17 cellular contexts compared by ENCODE assay signal in genomic region chr16:87303962-87304521, GRCh38. TPM values are rescaled to one million over a fixed set of nuclear protein-coding genes. Genes with fewer than 3 reads are reported as not detected.
DNase-seq lines count a peak whose midpoint lies in the region; ATAC-seq and TF ChIP-seq lines count a peak whose summit lies in the region.
"Had no signal": no experiment of that assay in that cellular context is flagged by ENCODE, and none has a peak within 500 bp of the region (broad histone marks: within the 10 kb centered on the region; RNA-seq: fewer than 3 reads in every experiment).

No MANE protein-coding gene starts in this region.

- H3K9me3 Mint-ChIP-seq in activated CD8-positive, alpha-beta memory T cell treated with anti-CD3 and anti-CD28 coated beads, Interleukin-2, amount 10 ng/mL, durations not matched to agents 7 days and 5 days (ENCODE audit: low read depth) = peaks cover 3% of the 10 kb centered on the region
- H3K9me3 Mint-ChIP-seq: CD8-positive, alpha-beta T cell had no signal

- H2BK5ac ChIP-seq in neuronal stem cell (ENCODE audit: low read length) = no peak overlapping the region

- H2AFZ ChIP-seq in DND-41 (ENCODE audit: low read depth, low read length) (peak overlapping the region; percentile 66; the same call in 1 of the 2 replicates), neuronal stem cell (ENCODE audit: low read length) (no peak overlapping the region)
- H2AFZ ChIP-seq: GM23338 had no signal

- no peak overlapping the region for H2BK120ac ChIP-seq in neuronal stem cell (ENCODE audit: low read depth, low read length)

- H3K79me1 ChIP-seq in neuronal stem cell (ENCODE audit: low read depth, low read length) = no peaks in the 10 kb centered on the region

- no peaks in the 10 kb centered on the region for H3K27me3 Mint-ChIP-seq in activated CD8-positive, alpha-beta memory T cell treated with anti-CD3 and anti-CD28 coated beads, Interleukin-2, amount 10 ng/mL, durations not matched to agents 7 days and 5 days

- H3K27ac Mint-ChIP-seq in activated CD8-positive, alpha-beta memory T cell treated with anti-CD3 and anti-CD28 coated beads, Interleukin-2, amount 10 ng/mL, durations not matched to agents 7 days and 5 days = peak overlapping the region; percentile 74
- H3K27ac Mint-ChIP-seq: CD8-positive, alpha-beta T cell; GM23338 had no signal

- no peak overlapping the region for H3K4me3 Mint-ChIP-seq in activated CD8-positive, alpha-beta memory T cell treated with anti-CD3 and anti-CD28 coated beads, Interleukin-2, amount 10 ng/mL, durations not matched to agents 7 days and 5 days
- H3K4me3 Mint-ChIP-seq: CD8-positive, alpha-beta T cell; GM23338 had no signal

- no peak overlapping the region for H3K14ac ChIP-seq in neuronal stem cell (ENCODE audit: low read length)

- H3K36me3 ChIP-seq in DND-41 (ENCODE audit: insufficient read depth, low read length) = no peaks in the 10 kb centered on the region
- no peaks in the 10 kb centered on the region for H3K36me3 ChIP-seq in RWPE2 (ENCODE audit: low read depth)
- H3K36me3 ChIP-seq in neuronal stem cell (replicated peaks in 1 of 2; ENCODE audit: control insufficient read depth in 2 of 2, insufficient read depth in 2 of 2, low read length in 2 of 2) = peaks cover 0 to 3% of the 10 kb centered on the region in 2 donors
- H3K36me3 ChIP-seq: MG63 had no signal

- H2BK12ac ChIP-seq in neuronal stem cell (ENCODE audit: low read length) = no peak overlapping the region

- WGBS in neuronal stem cell (ENCODE audit: extremely low coverage in 2 of 2, insufficient read length in 2 of 2, insufficient replicate concordance in 1 of 2), 2 donors = no CpG with 5 or more reads among the region's 4 CpGs

- H2AK5ac ChIP-seq in neuronal stem cell (ENCODE audit: low read depth, low read length) = peak overlapping the region; percentile 33

- peaks cover 3% of the 10 kb centered on the region for H3K9me3 ChIP-seq in DND-41 (ENCODE audit: insufficient read depth, low read length, severe bottlenecking)
- no peaks in the 10 kb centered on the region for H3K9me3 ChIP-seq in RWPE2 (ENCODE audit: severe bottlenecking)
- peaks cover 0 to 3% of the 10 kb centered on the region in 2 donors for H3K9me3 ChIP-seq in neuronal stem cell (replicated peaks in 1 of 2; ENCODE audit: control insufficient read depth in 2 of 2, insufficient read depth in 1 of 2, low read depth in 1 of 2, low read length in 2 of 2)
- H3K9me3 ChIP-seq: MG63 had no signal

- H3K79me2 ChIP-seq in DND-41 (ENCODE audit: insufficient read depth, low read length) = no peaks in the 10 kb centered on the region

- peaks cover 25% of the 10 kb centered on the region for H3K4me1 ChIP-seq in DND-41 (ENCODE audit: insufficient read depth, low read length)
- no peaks in the 10 kb centered on the region for H3K4me1 ChIP-seq in RWPE2 (ENCODE audit: insufficient read depth, poor library complexity, severe bottlenecking)
- peaks cover 0 to 1% of the 10 kb centered on the region in 2 donors for H3K4me1 ChIP-seq in neuronal stem cell (ENCODE audit: control insufficient read depth in 2 of 2, insufficient read depth in 1 of 2, low read depth in 1 of 2, low read length in 2 of 2)

- peak overlapping the region; percentile 24; the same call in 1 of the 2 replicates for H3K9ac ChIP-seq in DND-41 (ENCODE audit: low read depth, low read length)
- H3K9ac ChIP-seq in neuronal stem cell (ENCODE audit: low read depth, low read length, poor library complexity) = no peak overlapping the region

- DNase-seq in activated CD8-positive, alpha-beta memory T cell treated with anti-CD3 and anti-CD28 coated beads, Interleukin-2, amount 10 ng/mL, durations not matched to agents 7 days and 5 days = no peak
- no peak for DNase-seq in activated CD8-positive, alpha-beta memory T cell treated with anti-CD3 and anti-CD28 coated beads, Interleukin-2, amount 50 U/mL, for 48 hours
- DNase-seq in DND-41 = no peak
- peak; percentile 27 for DNase-seq in RWPE2 (ENCODE audit: low spot score)
- no peak for DNase-seq in neuronal stem cell (ENCODE audit: low spot score)
- DNase-seq: CD8-positive, alpha-beta T cell; KG1; MG63; NCI-H1092 treated with DMSO at 0.1 percent for 48 hours; NCI-H1694; NCI-H2107; NCI-H526 treated with DMSO at 0.1 percent for 48 hours; NK-92 treated with Interleukin-12 subunit alpha and Interleukin-12 subunit beta, amount 100 ng/mL, for 24 hours had no signal

- CTCF ChIA-PET in activated CD8-positive, alpha-beta memory T cell treated with anti-CD3 and anti-CD28 coated beads, Interleukin-2, amount 10 ng/mL, durations not matched to agents 7 days and 5 days (lab: Charles Lee) = interaction anchor here (0.8 kb wide), 1 partner anchor 25 kb away, joined by 3 read pairs; no protein-coding TSS in a partner anchor

- H3K27me3 ChIP-seq in DND-41 (ENCODE audit: insufficient read depth, low read length, poor library complexity) = no peaks in the 10 kb centered on the region
- no peaks in the 10 kb centered on the region for H3K27me3 ChIP-seq in RWPE2 (ENCODE audit: insufficient read depth, poor library complexity, severe bottlenecking)
- H3K27me3 ChIP-seq in neuronal stem cell (ENCODE audit: control insufficient read depth in 3 of 3, insufficient read depth in 3 of 3, low read depth in 1 of 3, low read length in 3 of 3) = no peaks in the 10 kb centered on the region
- H3K27me3 ChIP-seq: MG63 had no signal

- H3K4me1 Mint-ChIP-seq in activated CD8-positive, alpha-beta memory T cell treated with anti-CD3 and anti-CD28 coated beads, Interleukin-2, amount 10 ng/mL, durations not matched to agents 7 days and 5 days = peaks cover 29% of the 10 kb centered on the region

- H3K23ac ChIP-seq in neuronal stem cell (ENCODE audit: low read depth, low read length, poor library complexity) = no peak overlapping the region

- TF ChIP-seq CTCF in DND-41 (IDR thresholded peaks at IDR 0.05; ENCODE audit: borderline replicate concordance, extremely low read depth, low read length, poor library complexity, severe bottlenecking) = no peak
- TF ChIP-seq CTCF in RWPE2 (IDR thresholded peaks at IDR 0.05; ENCODE audit: poor library complexity, severe bottlenecking) = no peak

- no peak overlapping the region; a peak in 1 of 4 replicates for H3K4me3 ChIP-seq in DND-41 (ENCODE audit: low read depth in 1 of 2, low read length in 2 of 2)
- H3K4me3 ChIP-seq in RWPE2 (ENCODE audit: severe bottlenecking) = no peak overlapping the region
- H3K4me3 ChIP-seq in neuronal stem cell (ENCODE audit: low read length in 2 of 2) = peak overlapping the region in 1 of 2 donors; percentile 58
- H3K4me3 ChIP-seq: GM23338, MG63 had no signal

- no peak overlapping the region for H4K8ac ChIP-seq in neuronal stem cell (ENCODE audit: low read depth, low read length)

- H3K4me2 ChIP-seq in DND-41 (ENCODE audit: insufficient read depth, low read length) (peak overlapping the region; percentile 26), neuronal stem cell (ENCODE audit: insufficient read depth, low read length, poor library complexity, severe bottlenecking) (no peak overlapping the region)
- H3K4me2 ChIP-seq: GM23338 had no signal

- H3K27ac ChIP-seq in DND-41 (ENCODE audit: low read length) = peak overlapping the region; percentile 80
- no peak overlapping the region for H3K27ac ChIP-seq in RWPE2 (ENCODE audit: poor library complexity, severe bottlenecking)
- H3K27ac ChIP-seq in neuronal stem cell (replicated peaks; ENCODE audit: low read length) = no peak overlapping the region
- H3K27ac ChIP-seq: RWPE1 had no signal

- no peak for ATAC-seq in activated CD8-positive, alpha-beta memory T cell treated with anti-CD3 and anti-CD28 coated beads, Interleukin-2, amount 10 ng/mL, durations not matched to agents 7 days and 5 days
- ATAC-seq in DND-41 (ENCODE audit: insufficient read depth, low read depth) = no peak
- no peak for ATAC-seq in RWPE2 (ENCODE audit: low read depth)
- ATAC-seq in HG03095 (IDR thresholded peaks at IDR 0.05; ENCODE audit: unreplicated experiment) = no peak
- no peak for ATAC-seq in GM21619 (IDR thresholded peaks at IDR 0.05; ENCODE audit: unreplicated experiment)
- ATAC-seq: CD8-positive, alpha-beta T cell had no signal

- no peak overlapping the region for H3K18ac ChIP-seq in neuronal stem cell (ENCODE audit: low read length)

- H3K4ac ChIP-seq in neuronal stem cell (ENCODE audit: low read length) = no peak overlapping the region

- peaks cover 17% of the 10 kb centered on the region for H3K36me3 Mint-ChIP-seq in activated CD8-positive, alpha-beta memory T cell treated with anti-CD3 and anti-CD28 coated beads, Interleukin-2, amount 10 ng/mL, durations not matched to agents 7 days and 5 days
- H3K36me3 Mint-ChIP-seq: CD8-positive, alpha-beta T cell had no signal

- no peak overlapping the region for H2BK15ac ChIP-seq in neuronal stem cell (ENCODE audit: low read length)

- H4K20me1 ChIP-seq in DND-41 (ENCODE audit: insufficient read depth, low read length) = no peaks in the 10 kb centered on the region

- H4K91ac ChIP-seq in neuronal stem cell (ENCODE audit: low read depth, low read length, poor library complexity) = no peak overlapping the region

RNA-seq across cellular contexts. Expression of gene C16orf95, which starts 13.2 kb away (rescaled TPM):
- total RNA-seq in activated CD8-positive, alpha-beta memory T cell treated with anti-CD3 and anti-CD28 coated beads, Interleukin-2, amount 10 ng/mL, durations not matched to agents 7 days and 5 days = 10 to 100 TPM; 11.2 to 13.6 TPM
- polyA plus RNA-seq in neuronal stem cell (2013, experiment 1 of 2) = 4.5 TPM
- polyA plus RNA-seq in neuronal stem cell (2013, experiment 2 of 2) = 4.9 TPM
